17 cellular contexts compared by ENCODE assay signal in the genomic region with DNA sequence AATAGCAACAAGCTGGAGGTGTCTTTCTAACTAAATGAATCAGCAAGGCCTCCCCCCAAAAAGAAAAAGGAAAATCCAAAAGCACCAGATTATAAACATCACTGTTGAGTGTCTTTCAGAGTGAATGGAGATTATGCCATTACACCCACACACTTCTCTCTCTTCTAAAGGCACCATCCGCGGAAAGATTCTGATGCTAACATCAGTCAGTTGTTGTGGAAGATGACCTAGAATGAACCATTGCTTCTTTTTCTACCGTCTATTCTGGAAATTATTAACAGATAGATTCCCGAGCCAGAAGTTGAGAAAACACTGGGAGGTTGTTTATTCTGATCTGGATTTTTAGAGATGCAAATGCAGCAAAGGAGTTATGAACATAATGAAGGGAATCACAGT.
DNase-seq lines count a peak whose midpoint lies in the region; ATAC-seq and TF ChIP-seq lines count a peak whose summit lies in the region.
"Had no signal": no experiment of that assay in that cellular context is flagged by ENCODE, and none has a peak within 500 bp of the region (broad histone marks: within the 10 kb centered on the region; RNA-seq: fewer than 3 reads in every experiment).

No MANE protein-coding gene starts in this region.

- in situ Hi-C loops in Caki2 (cut with HindIII; ENCODE audit: low pct_unique_long_range_greater_than_20kb, low sequenced_read_pairs) (no loop called here), gastrocnemius medialis (cut with MboI; ENCODE audit: low sequenced_read_pairs in 4 of 4) (no loop called here)

- H3K9ac ChIP-seq in liver (ENCODE audit: low read depth in 1 of 2, low read length in 2 of 2): no peak overlapping the region
- H3K9ac ChIP-seq: BLaER1 had no signal

- no peaks in the 10 kb centered on the region for H3K9me3 ChIP-seq in esophagus muscularis mucosa
- H3K9me3 ChIP-seq in liver (ENCODE audit: control insufficient read depth in 4 of 4, low read length in 3 of 4): no peaks in the 10 kb centered on the region
- H3K9me3 ChIP-seq in gastrocnemius medialis: no peaks in the 10 kb centered on the region
- H3K9me3 ChIP-seq: Caco-2 had no signal

- H3K36me3 ChIP-seq in esophagus muscularis mucosa (no peaks in the 10 kb centered on the region), liver (ENCODE audit: control insufficient read depth in 4 of 4, insufficient read depth in 3 of 4, low read depth in 1 of 4, low read length in 3 of 4) (no peaks in the 10 kb centered on the region), gastrocnemius medialis (no peaks in the 10 kb centered on the region)
- H3K36me3 ChIP-seq: BLaER1 had no signal

- no peak for TF ChIP-seq EP300 in esophagus muscularis mucosa (IDR thresholded peaks at IDR 0.05)

- H3K27me3 Mint-ChIP-seq in WTC11 (ENCODE audit: low read depth): no peaks in the 10 kb centered on the region

- peak in 1 of 2 donors; percentile 46 for TF ChIP-seq RAD21 in liver (IDR thresholded peaks at IDR 0.05)

- TF ChIP-seq POLR2A in esophagus muscularis mucosa (IDR thresholded peaks at IDR 0.05; ENCODE audit: low read depth) (no peak), gastrocnemius medialis (IDR thresholded peaks at IDR 0.05) (no peak)

- H3K4me3 ChIP-seq in esophagus muscularis mucosa (no peak overlapping the region), liver (ENCODE audit: low read depth in 1 of 3, low read length in 3 of 3) (no peak overlapping the region), gastrocnemius medialis (no peak overlapping the region)
- H3K4me3 ChIP-seq: BLaER1 had no signal

- no peak for TF ChIP-seq CTCF in WTC11 (IDR thresholded peaks at IDR 0.05)
- no peak for TF ChIP-seq CTCF in esophagus muscularis mucosa (IDR thresholded peaks at IDR 0.05)
- TF ChIP-seq CTCF in liver (IDR thresholded peaks at IDR 0.05; ENCODE audit: low read depth, low read length, missing input control): no peak
- no peak for TF ChIP-seq CTCF in gastrocnemius medialis (IDR thresholded peaks at IDR 0.05 in 4 of 5, conservative IDR thresholded peaks at IDR 0.05 in 1 of 5)

- H3K27ac ChIP-seq in esophagus muscularis mucosa (replicated peaks in 1 of 4) (no peak overlapping the region), liver (ENCODE audit: low read depth in 1 of 2, low read length in 2 of 2) (peak overlapping the region; percentile 7 to 42), gastrocnemius medialis (no peak overlapping the region)
- H3K27ac ChIP-seq: 22Rv1, BLaER1 had no signal

- H3K27ac Mint-ChIP-seq in WTC11: peak overlapping the region; percentile 31; the same call in 1 of the 2 replicates
- H3K27ac Mint-ChIP-seq: CD8-positive, alpha-beta memory T cell; HFFc6 had no signal

- DNase-seq in Caki2 (ENCODE audit: low read depth) (peak; percentile 2), WTC11 (ENCODE audit: low spot score) (no peak), esophagus muscularis mucosa (ENCODE audit: extremely low spot score) (peak; percentile 14), KG1 (lab: John Stamatoyannopoulos, UW) (no peak), gastrocnemius medialis (no peak)
- no peak for DNase-seq in NK-92 treated with Interleukin-12 subunit alpha and Interleukin-12 subunit beta, amount 100 ng/mL, for 24 hours (lab: John Stamatoyannopoulos, UW)
- no peak for DNase-seq in activated naive CD4-positive, alpha-beta T cell treated with Interleukin-2 at 50 U/mL for 16 hours
- DNase-seq: AML-193; Caco-2; CD8-positive, alpha-beta memory T cell; DMS 273 treated with DMSO at 0.1 percent for 48 hours; GOT3; HCEC 1CT; HFFc6 had no signal

- POLR2A ChIA-PET in WTC11 (lab: Charles Lee): no interaction called here

- H3K4me1 Mint-ChIP-seq in WTC11: peaks cover 35% of the 10 kb centered on the region
- H3K4me1 Mint-ChIP-seq: CD8-positive, alpha-beta memory T cell had no signal

- CTCF ChIA-PET in WTC11 (lab: Charles Lee): no interaction called here

- WGBS in esophagus muscularis mucosa: 58% methylated on average over 4 of the region's 4 CpGs
- WGBS in liver: 27% methylated on average over 4 of the region's 4 CpGs

- intact Hi-C loops in esophagus muscularis mucosa (cut with DNase I): no loop called here
- intact Hi-C loops in gastrocnemius medialis (cut with DNase I; ENCODE audit: low total_unique reads): no loop called here

- peaks cover 8% of the 10 kb centered on the region for H3K36me3 Mint-ChIP-seq in WTC11
- H3K36me3 Mint-ChIP-seq: CD8-positive, alpha-beta memory T cell had no signal

- H3K4me3 Mint-ChIP-seq in WTC11: no peak overlapping the region
- H3K4me3 Mint-ChIP-seq: CD8-positive, alpha-beta memory T cell; HFFc6 had no signal

- H3K9me3 Mint-ChIP-seq in WTC11: peaks cover 11% of the 10 kb centered on the region
- H3K9me3 Mint-ChIP-seq: CD8-positive, alpha-beta memory T cell had no signal

- H3K4me1 ChIP-seq in esophagus muscularis mucosa (no peaks in the 10 kb centered on the region), liver (ENCODE audit: control insufficient read depth in 4 of 4, insufficient read depth in 4 of 4, low read length in 3 of 4) (peaks cover 0 to 27% (median 20%) of the 10 kb centered on the region in 4 donors), gastrocnemius medialis (no peaks in the 10 kb centered on the region)
- H3K4me1 ChIP-seq: BLaER1 had no signal

- ATAC-seq in WTC11 (no peak), gastrocnemius medialis (no peak)

- H3K27me3 ChIP-seq in esophagus muscularis mucosa (peaks cover 0 to 5% (median 0%) of the 10 kb centered on the region in 4 donors), liver (ENCODE audit: control insufficient read depth in 4 of 4, insufficient read depth in 4 of 4, low read length in 3 of 4) (no peaks in the 10 kb centered on the region), gastrocnemius medialis (no peaks in the 10 kb centered on the region)
- H3K27me3 ChIP-seq: BLaER1 had no signal

TF ChIP-seq in WTC11, 78 proteins besides CTCF, POLR2A, EP300 and RAD21 (continues in another document):
- no peak for TF ChIP-seq TCF7 (CRISPR knock-in tag; IDR thresholded peaks at IDR 0.05; ENCODE audit: low read depth)
- TF ChIP-seq, protein P1, sequence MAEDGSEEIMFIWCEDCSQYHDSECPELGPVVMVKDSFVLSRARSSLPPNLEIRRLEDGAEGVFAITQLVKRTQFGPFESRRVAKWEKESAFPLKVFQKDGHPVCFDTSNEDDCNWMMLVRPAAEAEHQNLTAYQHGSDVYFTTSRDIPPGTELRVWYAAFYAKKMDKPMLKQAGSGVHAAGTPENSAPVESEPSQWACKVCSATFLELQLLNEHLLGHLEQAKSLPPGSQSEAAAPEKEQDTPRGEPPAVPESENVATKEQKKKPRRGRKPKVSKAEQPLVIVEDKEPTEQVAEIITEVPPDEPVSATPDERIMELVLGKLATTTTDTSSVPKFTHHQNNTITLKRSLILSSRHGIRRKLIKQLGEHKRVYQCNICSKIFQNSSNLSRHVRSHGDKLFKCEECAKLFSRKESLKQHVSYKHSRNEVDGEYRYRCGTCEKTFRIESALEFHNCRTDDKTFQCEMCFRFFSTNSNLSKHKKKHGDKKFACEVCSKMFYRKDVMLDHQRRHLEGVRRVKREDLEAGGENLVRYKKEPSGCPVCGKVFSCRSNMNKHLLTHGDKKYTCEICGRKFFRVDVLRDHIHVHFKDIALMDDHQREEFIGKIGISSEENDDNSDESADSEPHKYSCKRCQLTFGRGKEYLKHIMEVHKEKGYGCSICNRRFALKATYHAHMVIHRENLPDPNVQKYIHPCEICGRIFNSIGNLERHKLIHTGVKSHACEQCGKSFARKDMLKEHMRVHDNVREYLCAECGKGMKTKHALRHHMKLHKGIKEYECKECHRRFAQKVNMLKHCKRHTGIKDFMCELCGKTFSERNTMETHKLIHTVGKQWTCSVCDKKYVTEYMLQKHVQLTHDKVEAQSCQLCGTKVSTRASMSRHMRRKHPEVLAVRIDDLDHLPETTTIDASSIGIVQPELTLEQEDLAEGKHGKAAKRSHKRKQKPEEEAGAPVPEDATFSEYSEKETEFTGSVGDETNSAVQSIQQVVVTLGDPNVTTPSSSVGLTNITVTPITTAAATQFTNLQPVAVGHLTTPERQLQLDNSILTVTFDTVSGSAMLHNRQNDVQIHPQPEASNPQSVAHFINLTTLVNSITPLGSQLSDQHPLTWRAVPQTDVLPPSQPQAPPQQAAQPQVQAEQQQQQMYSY (CRISPR knock-in tag; IDR thresholded peaks at IDR 0.05): no peak
- no peak for TF ChIP-seq NR2C2 (CRISPR knock-in tag; IDR thresholded peaks at IDR 0.05)
- TF ChIP-seq, protein P2, sequence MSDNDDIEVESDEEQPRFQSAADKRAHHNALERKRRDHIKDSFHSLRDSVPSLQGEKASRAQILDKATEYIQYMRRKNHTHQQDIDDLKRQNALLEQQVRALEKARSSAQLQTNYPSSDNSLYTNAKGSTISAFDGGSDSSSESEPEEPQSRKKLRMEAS (CRISPR knock-in tag; IDR thresholded peaks at IDR 0.05): no peak

TF ChIP-seq in liver, 16 proteins besides CTCF, POLR2A, EP300 and RAD21:
- TF ChIP-seq SP1 (IDR thresholded peaks at IDR 0.05) (peak; percentile 64), TAF1 (conservative IDR thresholded peaks at IDR 0.05) (no peak), RXRA (IDR thresholded peaks at IDR 0.05) (peak; percentile 81 to 89), HNF4G (IDR thresholded peaks at IDR 0.05) (no peak), EGR1 (IDR thresholded peaks at IDR 0.05; ENCODE audit: low read depth in 2 of 2) (peak; percentile 87), FOXA1 (IDR thresholded peaks at IDR 0.05) (no peak), YY1 (IDR thresholded peaks at IDR 0.05) (peak; percentile 62), GABPA (IDR thresholded peaks at IDR 0.05 in 1 of 2, conservative IDR thresholded peaks at IDR 0.05 in 1 of 2) (no peak), FOXA2 (IDR thresholded peaks at IDR 0.05) (no peak), NR2F2 (IDR thresholded peaks at IDR 0.05) (no peak), HNF4A (conservative IDR thresholded peaks at IDR 0.05) (peak in 1 of 2 donors; percentile 19)
- TF ChIP-seq, protein P3, sequence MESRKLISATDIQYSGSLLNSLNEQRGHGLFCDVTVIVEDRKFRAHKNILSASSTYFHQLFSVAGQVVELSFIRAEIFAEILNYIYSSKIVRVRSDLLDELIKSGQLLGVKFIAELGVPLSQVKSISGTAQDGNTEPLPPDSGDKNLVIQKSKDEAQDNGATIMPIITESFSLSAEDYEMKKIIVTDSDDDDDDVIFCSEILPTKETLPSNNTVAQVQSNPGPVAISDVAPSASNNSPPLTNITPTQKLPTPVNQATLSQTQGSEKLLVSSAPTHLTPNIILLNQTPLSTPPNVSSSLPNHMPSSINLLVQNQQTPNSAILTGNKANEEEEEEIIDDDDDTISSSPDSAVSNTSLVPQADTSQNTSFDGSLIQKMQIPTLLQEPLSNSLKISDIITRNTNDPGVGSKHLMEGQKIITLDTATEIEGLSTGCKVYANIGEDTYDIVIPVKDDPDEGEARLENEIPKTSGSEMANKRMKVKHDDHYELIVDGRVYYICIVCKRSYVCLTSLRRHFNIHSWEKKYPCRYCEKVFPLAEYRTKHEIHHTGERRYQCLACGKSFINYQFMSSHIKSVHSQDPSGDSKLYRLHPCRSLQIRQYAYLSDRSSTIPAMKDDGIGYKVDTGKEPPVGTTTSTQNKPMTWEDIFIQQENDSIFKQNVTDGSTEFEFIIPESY (IDR thresholded peaks at IDR 0.05): no peak

Comparison
In these comparisons a context has a peak if more than half of its experiments do, and no peak if none do; other contexts are left out.
1. DNase-seq: peak in Caki2 (single experiment) and esophagus muscularis mucosa (single experiment); none in WTC11 (single experiment), KG1 (single experiment), gastrocnemius medialis (0 of 2), NK-92 treated with Interleukin-12 subunit alpha and Interleukin-12 subunit beta, amount 100 ng/mL, for 24 hours (single experiment) and activated naive CD4-positive, alpha-beta T cell treated with Interleukin-2 at 50 U/mL for 16 hours (single experiment).
2. H3K27ac ChIP-seq: peak in liver (2 of 2); none in esophagus muscularis mucosa (0 of 4) and gastrocnemius medialis (0 of 4).